1 cellular context compared by ENCODE assay signal in genomic region chr10:58334817-58335305, GRCh38.
A peak's percentile ranks its signal among the peaks of the same experiment; 100 is the strongest.
TF ChIP-seq lines count a peak whose summit lies in the region.

Gene UBE2D1, plus strand, starts transcription at chr10:58335006. Its CDS starts 196 bp downstream, at chr10:58335202.

TF ChIP-seq in K562, 482 proteins besides CTCF, POLR2A, EP300 and RAD21 (continued from another document):
- TF ChIP-seq ATF4 (CRISPR knock-in tag; IDR thresholded peaks at IDR 0.05) (no peak), ZSCAN32 (CRISPR knock-in tag; IDR thresholded peaks at IDR 0.05) (no peak), ZNF217 (CRISPR knock-in tag; IDR thresholded peaks at IDR 0.05) (no peak), ZNF764 (CRISPR knock-in tag; IDR thresholded peaks at IDR 0.05; ENCODE audit: low read depth) (peak; percentile 49; the same call in 1 of the 2 replicates), KAT7 (CRISPR knock-in tag; IDR thresholded peaks at IDR 0.05; ENCODE audit: borderline replicate concordance) (peak; percentile 69; the same call in 1 of the 2 replicates), ZNF778 (CRISPR knock-in tag; IDR thresholded peaks at IDR 0.05) (no peak), ZBTB7A (IDR thresholded peaks at IDR 0.05; ENCODE audit: borderline replicate concordance, control insufficient read depth, low read depth, low read length) (peak; percentile 77; the same call in 1 of the 2 replicates), RBM34 (IDR thresholded peaks at IDR 0.05; ENCODE audit: borderline replicate concordance, insufficient read depth, low read length) (0 out of 2 replicates have a peak, but pooled peaks have one; percentile 81), SAFB2 (IDR thresholded peaks at IDR 0.05; ENCODE audit: borderline replicate concordance, low read depth, low read length, severe bottlenecking) (no peak), GABPB1 (CRISPR knock-in tag; IDR thresholded peaks at IDR 0.05) (peak; percentile 61; the same call in 1 of the 2 replicates)
TF ChIP-seq in K562: peak in this region for 102.
